In the genomic region with DNA sequence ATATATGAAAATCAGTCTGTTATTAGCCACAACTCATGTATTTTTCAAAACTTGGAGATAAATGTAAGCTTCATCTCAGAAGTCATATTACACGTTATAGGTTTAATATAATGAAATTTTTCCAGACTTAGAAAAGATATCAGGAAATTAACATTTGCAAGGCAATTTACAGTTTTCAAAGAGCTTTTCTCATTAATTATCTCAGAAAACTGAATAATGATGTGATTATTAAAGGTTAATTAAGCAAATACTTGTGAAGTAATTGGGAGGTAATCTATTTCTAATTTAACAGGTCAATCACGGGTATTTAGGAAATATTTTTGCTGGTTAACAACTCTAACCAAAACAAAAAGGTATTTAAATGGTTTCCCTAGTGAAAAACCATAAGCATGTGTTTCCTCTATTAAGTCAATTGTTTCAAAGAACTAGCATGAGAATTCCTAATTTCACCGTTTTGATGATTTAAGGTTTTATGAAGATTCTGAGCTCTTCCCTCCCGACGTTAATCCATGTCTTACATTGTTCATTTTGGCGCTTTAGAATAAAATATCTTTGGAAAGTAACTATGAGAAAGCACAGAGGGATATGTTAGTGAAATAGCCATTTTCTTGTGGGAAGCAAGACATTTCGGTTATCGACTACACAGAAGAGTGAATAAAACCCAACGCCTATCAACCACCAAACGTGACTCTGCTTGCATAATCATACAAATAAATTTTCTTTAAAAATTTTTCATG, we compare ENCODE assay signal across 8 cellular contexts. TPM values are rescaled to one million over a fixed set of nuclear protein-coding genes. Genes with fewer than 3 reads are reported as not detected.
DNase-seq lines count a peak whose midpoint lies in the region; ATAC-seq and TF ChIP-seq lines count a peak whose summit lies in the region.

No MANE protein-coding gene starts in this region.

- DNase-seq in activated naive CD4-positive, alpha-beta T cell treated with anti-CD3 and anti-CD28 coated beads, Interleukin-2, amount 50 U/mL, for 72 hours (ENCODE audit: low spot score in 2 of 2): no peak
- DNase-seq in brain microvascular endothelial cell (no peak), type B pancreatic cell (ENCODE audit: extremely low spot score, unreplicated experiment) (no peak), NCI-H2081 treated with DMSO at 0.1 percent for 48 hours (lab: John Stamatoyannopoulos, UW) (no peak), cortex of kidney (lab: John Stamatoyannopoulos, UW) (no peak)

- peaks cover 2% of the 10 kb centered on the region for H3K27me3 ChIP-seq in brain microvascular endothelial cell (replicated peaks)

- 57% methylated on average over 3 of the region's 10 CpGs; no CpG with 5 or more reads in 1 of the 2 experiments for WGBS in mesodermal cell (ENCODE audit: insufficient coverage in 2 of 2), 2 experiments

- no peak for TF ChIP-seq CTCF in brain microvascular endothelial cell (IDR thresholded peaks at IDR 0.05; ENCODE audit: low read depth, low read length, missing control alignments)
- no peak for TF ChIP-seq CTCF in type B pancreatic cell (conservative IDR thresholded peaks at IDR 0.05)

- ATAC-seq in activated naive CD4-positive, alpha-beta T cell treated with anti-CD3 and anti-CD28 coated beads, Interleukin-2, amount 50 U/mL, for 72 hours: no peak
- no peak for ATAC-seq in GM21390 (IDR thresholded peaks at IDR 0.05; ENCODE audit: unreplicated experiment)

- no peak overlapping the region for H3K27ac ChIP-seq in brain microvascular endothelial cell
- peak overlapping the region; percentile 87 for H3K27ac ChIP-seq in mesodermal cell (ENCODE audit: low read depth, low read length, severe bottlenecking)

- H3K27ac Mint-ChIP-seq in activated naive CD4-positive, alpha-beta T cell treated with anti-CD3 and anti-CD28 coated beads, Interleukin-2, amount 50 U/mL, for 24 hours: peak overlapping the region; percentile 37
- H3K27ac Mint-ChIP-seq in activated naive CD4-positive, alpha-beta T cell treated with anti-CD3 and anti-CD28 coated beads, Interleukin-2, amount 50 U/mL, for 72 hours: peak overlapping the region in 1 of 2 donors; percentile 66
- H3K27ac Mint-ChIP-seq in type B pancreatic cell: peak overlapping the region; percentile 62

- peak overlapping the region; percentile 77 for H3K4me3 Mint-ChIP-seq in activated naive CD4-positive, alpha-beta T cell treated with anti-CD3 and anti-CD28 coated beads, Interleukin-2, amount 50 U/mL, for 24 hours
- H3K4me3 Mint-ChIP-seq in type B pancreatic cell: peak overlapping the region; percentile 88

- peaks cover 10% of the 10 kb centered on the region for H3K4me1 Mint-ChIP-seq in activated naive CD4-positive, alpha-beta T cell treated with anti-CD3 and anti-CD28 coated beads, Interleukin-2, amount 50 U/mL, for 24 hours
- peaks cover 21% of the 10 kb centered on the region for H3K4me1 Mint-ChIP-seq in type B pancreatic cell (ENCODE audit: unreplicated experiment)

- H3K36me3 ChIP-seq in brain microvascular endothelial cell (replicated peaks): no peaks in the 10 kb centered on the region
- H3K36me3 ChIP-seq in mesodermal cell (ENCODE audit: control insufficient read depth, insufficient read depth, low read length): no peaks in the 10 kb centered on the region

- no peaks in the 10 kb centered on the region for H3K36me3 Mint-ChIP-seq in activated naive CD4-positive, alpha-beta T cell treated with anti-CD3 and anti-CD28 coated beads, Interleukin-2, amount 50 U/mL, for 24 hours
- H3K36me3 Mint-ChIP-seq in activated naive CD4-positive, alpha-beta T cell treated with anti-CD3 and anti-CD28 coated beads, Interleukin-2, amount 50 U/mL, for 72 hours: no peaks in the 10 kb centered on the region
- H3K36me3 Mint-ChIP-seq in type B pancreatic cell: no peaks in the 10 kb centered on the region

- no peaks in the 10 kb centered on the region for H3K9me3 Mint-ChIP-seq in activated naive CD4-positive, alpha-beta T cell treated with anti-CD3 and anti-CD28 coated beads, Interleukin-2, amount 50 U/mL, for 24 hours
- no peaks in the 10 kb centered on the region for H3K9me3 Mint-ChIP-seq in activated naive CD4-positive, alpha-beta T cell treated with anti-CD3 and anti-CD28 coated beads, Interleukin-2, amount 50 U/mL, for 72 hours
- no peaks in the 10 kb centered on the region for H3K9me3 Mint-ChIP-seq in type B pancreatic cell

- H3K4me1 ChIP-seq in mesodermal cell (ENCODE audit: control insufficient read depth, insufficient read depth, low read length, poor library complexity, severe bottlenecking): peaks cover 26% of the 10 kb centered on the region

- peak overlapping the region; percentile 76 for H3K4me3 ChIP-seq in brain microvascular endothelial cell (ENCODE audit: low read depth, low read length)
- peak overlapping the region; percentile 71 for H3K4me3 ChIP-seq in mesodermal cell (ENCODE audit: extremely low read depth, insufficient read depth, low read length, poor library complexity, severe bottlenecking)

- in situ Hi-C loops in brain microvascular endothelial cell (cut with HindIII; ENCODE audit: low pct_ligation_motif_present, low sequenced_read_pairs): no loop called here

- no peaks in the 10 kb centered on the region for H3K9me3 ChIP-seq in mesodermal cell (ENCODE audit: control insufficient read depth, low read length)

- H3K27me3 Mint-ChIP-seq in activated naive CD4-positive, alpha-beta T cell treated with anti-CD3 and anti-CD28 coated beads, Interleukin-2, amount 50 U/mL, for 24 hours: no peaks in the 10 kb centered on the region
- peaks cover 3% of the 10 kb centered on the region for H3K27me3 Mint-ChIP-seq in type B pancreatic cell

RNA-seq across cellular contexts. Expression of gene NEO1, which starts 1.5 kb away (rescaled TPM):
- total RNA-seq in activated naive CD4-positive, alpha-beta T cell treated with anti-CD3 and anti-CD28 coated beads, Interleukin-2, amount 50 U/mL, for 72 hours: 1 to 10 TPM; 5.2 to 5.3 TPM
- 85.7 TPM for polyA plus RNA-seq in mesodermal cell (2013, experiment 1 of 2)
- polyA plus RNA-seq in mesodermal cell (2013, experiment 2 of 2): 75.2 TPM
- total RNA-seq in type B pancreatic cell (ENCODE audit: low replicate concordance): 35.8 and 94.7 TPM in 2 replicates
